In the genomic region with DNA sequence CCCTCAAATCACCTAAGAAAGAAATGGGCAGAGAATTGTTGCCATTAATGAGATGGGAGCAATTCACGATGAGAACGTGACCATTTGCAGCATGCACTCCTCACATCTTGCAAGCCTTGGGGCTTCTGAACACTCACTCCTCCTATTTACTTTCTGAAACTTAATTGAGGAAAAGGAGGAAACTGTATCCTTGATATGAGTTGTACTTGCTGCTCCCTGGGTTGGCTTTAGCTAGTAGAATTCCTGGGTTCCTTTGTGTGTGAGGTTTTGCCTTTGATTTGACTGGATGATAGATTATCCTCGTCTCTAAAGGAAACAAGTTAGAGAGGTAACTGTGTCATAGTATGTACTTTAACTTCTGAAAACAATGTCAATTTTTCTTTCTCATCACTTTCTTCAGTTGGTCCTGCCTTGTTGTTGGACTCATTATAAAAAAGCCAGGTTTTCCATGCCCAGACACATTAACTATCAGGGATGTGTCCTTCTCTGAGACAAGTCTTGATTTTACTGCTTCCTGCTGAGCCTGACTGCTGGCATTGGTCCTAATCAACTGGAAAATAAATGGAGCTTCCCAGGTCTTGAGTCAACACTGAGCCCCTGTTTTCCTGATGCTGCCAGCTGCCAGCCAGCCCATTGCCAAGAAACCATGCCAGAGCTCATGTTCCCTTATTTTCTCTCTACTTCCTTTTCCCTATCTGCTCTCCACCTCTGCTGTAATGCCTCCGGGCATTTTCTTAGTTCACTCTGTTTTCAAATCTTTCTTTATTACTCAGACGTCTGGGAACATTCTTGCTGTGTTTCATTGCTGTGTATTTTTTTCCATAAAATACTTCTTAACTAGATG, we compare ENCODE assay signal across 8 cellular contexts. TPM values are rescaled to one million over a fixed set of nuclear protein-coding genes. Genes with fewer than 3 reads are reported as not detected.
DNase-seq lines count a peak whose midpoint lies in the region; ATAC-seq and FAIRE-seq lines count a peak whose summit lies in the region.

No MANE protein-coding gene starts in this region.

- DNase-seq in GM04504 (ENCODE audit: low read depth) (peak; percentile 61), NCI-H69 (lab: John Stamatoyannopoulos, UW) (peak; percentile 99), pulmonary artery endothelial cell (ENCODE audit: low read depth, low spot score) (peak; percentile 89), urothelium cell line (ENCODE audit: low spot score) (no peak), activated T-cell treated with anti-CD3 and anti-CD28 coated beads for 4 hours (no peak)
- DNase-seq in activated CD4-positive, alpha-beta T cell treated with anti-CD3 and anti-CD28 coated beads for 1 hour = no peak

- FAIRE-seq in urothelium cell line (lab: Jason Lieb, UNC) = no peak

- peak; percentile 56 for ATAC-seq in esophagus mucosa
- no peak for ATAC-seq in GM19467 (IDR thresholded peaks at IDR 0.05; ENCODE audit: unreplicated experiment)

RNA-seq across cellular contexts. Expression of gene MRAP2, which starts 6.0 kb away (rescaled TPM):
- total RNA-seq in esophagus mucosa (1.0 TPM), pulmonary artery endothelial cell (4.4 and 13.3 TPM in 2 replicates)

Comparison
In these comparisons a context has a peak if more than half of its experiments do, and no peak if none do; other contexts are left out.
1. DNase-seq: peak in GM04504 (single experiment), NCI-H69 (single experiment) and pulmonary artery endothelial cell (single experiment); none in urothelium cell line (single experiment), activated CD4-positive, alpha-beta T cell treated with anti-CD3 and anti-CD28 coated beads for 1 hour (single experiment) and activated T-cell treated with anti-CD3 and anti-CD28 coated beads for 4 hours (single experiment).